ENCODE assay signal across 13 cellular contexts in the genomic region with DNA sequence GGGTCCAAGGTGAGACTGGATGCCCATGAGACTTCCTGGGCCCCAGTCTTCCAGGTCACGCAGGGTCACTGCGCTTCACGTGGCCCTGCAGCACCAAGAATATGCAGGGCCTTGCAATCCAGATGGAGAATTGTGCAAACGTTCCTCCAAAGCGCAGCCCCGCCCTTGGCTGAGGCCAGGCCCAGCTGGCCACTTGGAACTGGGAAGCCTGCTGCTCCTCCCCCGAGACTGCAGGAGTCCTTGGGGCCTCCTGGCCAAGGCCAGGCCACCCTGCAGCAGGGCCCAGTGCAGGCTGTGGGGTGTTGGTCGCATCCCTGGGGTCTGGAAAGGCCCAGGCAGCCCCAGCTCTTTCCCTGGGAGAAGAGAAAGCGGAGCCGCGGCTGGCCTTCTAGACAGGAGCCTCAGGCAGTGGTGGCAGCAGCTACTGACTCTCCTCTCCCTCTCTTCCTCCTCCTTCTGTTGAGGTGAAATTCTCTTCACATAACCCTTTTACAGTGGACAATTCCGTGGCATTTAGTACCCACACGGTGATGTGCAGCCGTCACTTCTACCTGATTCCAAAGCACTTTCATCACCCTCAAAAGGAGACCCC.
A peak's percentile ranks its signal among the peaks of the same experiment; 100 is the strongest.
DNase-seq lines count a peak whose midpoint lies in the region; ATAC-seq and TF ChIP-seq lines count a peak whose summit lies in the region.
"Had no signal": no experiment of that assay in that cellular context is flagged by ENCODE, and none has a peak within 500 bp of the region (broad histone marks: within the 10 kb centered on the region; RNA-seq: fewer than 3 reads in every experiment).

No MANE protein-coding gene starts in this region.

- DNase-seq in MCF 10A (ENCODE audit: unreplicated experiment) (peak; percentile 91), breast epithelium (ENCODE audit: low spot score in 2 of 2) (no peak), epithelial cell of esophagus (ENCODE audit: low read depth) (peak; percentile 26), lung (ENCODE audit: low spot score) (peak; percentile 79), vagina (ENCODE audit: extremely low spot score in 2 of 2) (no peak), HPDE6-E6E7 (ENCODE audit: extremely low spot score) (no peak)
- DNase-seq in activated CD8-positive, alpha-beta memory T cell treated with anti-CD3 and anti-CD28 coated beads, Interleukin-2, amount 50 U/mL, for 4 hours, result no peak
- DNase-seq: activated CD8-positive, alpha-beta T cell treated with anti-CD3 and anti-CD28 coated beads for 36 hours; AML-193; PC-9 had no signal

- POLR2A ChIA-PET in MCF 10A (lab: Yijun Ruan, JAX), result interaction anchor here (0.6 to 2.0 kb wide), 6 partner anchors 9 to 232 kb away, joined by 3 to 9 read pairs (median 4); no protein-coding TSS in a partner anchor

- H3K27me3 ChIP-seq in breast epithelium (no peaks in the 10 kb centered on the region), lung (ENCODE audit: control insufficient read depth, insufficient read depth) (no peaks in the 10 kb centered on the region), vagina (no peaks in the 10 kb centered on the region)

- TF ChIP-seq POLR2A in breast epithelium (IDR thresholded peaks at IDR 0.05) (no peak), vagina (IDR thresholded peaks at IDR 0.05) (no peak)

- intact Hi-C loops in MCF 10A (cut with micrococcal nuclease), result no loop called here
- intact Hi-C loops in breast epithelium (cut with DNase I; ENCODE audit: low total_unique reads), result loop anchor here (10.0 kb wide), 1 partner anchor 1829 kb away; no protein-coding TSS in a partner anchor
- intact Hi-C loops in vagina (cut with DNase I), result no loop called here

- no peaks in the 10 kb centered on the region for H3K9me3 Mint-ChIP-seq in MCF 10A (ENCODE audit: unreplicated experiment)
- H3K9me3 Mint-ChIP-seq: activated CD8-positive, alpha-beta T cell treated with anti-CD3 and anti-CD28 coated beads for 36 hours had no signal

- H3K36me3 Mint-ChIP-seq in MCF 10A (ENCODE audit: insufficient read depth, unreplicated experiment), result no peaks in the 10 kb centered on the region

- ATAC-seq in lung (ENCODE audit: insufficient read depth, low FRiP score) (peak; percentile 77), HG03097 (IDR thresholded peaks at IDR 0.05; ENCODE audit: low FRiP score, unreplicated experiment) (no peak)
- ATAC-seq: activated CD8-positive, alpha-beta T cell treated with anti-CD3 and anti-CD28 coated beads for 36 hours; HCT116 had no signal

- peaks cover 0 to 4% of the 10 kb centered on the region in 2 donors for H3K4me1 ChIP-seq in breast epithelium
- H3K4me1 ChIP-seq in lung (ENCODE audit: control insufficient read depth in 2 of 2, insufficient read depth in 2 of 2, low read length in 2 of 2), result peaks cover 0 to 15% of the 10 kb centered on the region in 2 donors
- peaks cover 49% of the 10 kb centered on the region for H3K4me1 ChIP-seq in vagina

- H3K9me3 ChIP-seq in breast epithelium (no peaks in the 10 kb centered on the region), lung (ENCODE audit: control insufficient read depth in 2 of 2, insufficient read depth in 1 of 2, low read length in 1 of 2) (no peaks in the 10 kb centered on the region), vagina (no peaks in the 10 kb centered on the region)
- H3K9me3 ChIP-seq: thoracic aorta had no signal

- no peaks in the 10 kb centered on the region for H3K27me3 Mint-ChIP-seq in MCF 10A (ENCODE audit: insufficient read depth, unreplicated experiment)
- H3K27me3 Mint-ChIP-seq: activated CD8-positive, alpha-beta T cell treated with anti-CD3 and anti-CD28 coated beads for 36 hours had no signal

- H3K4me3 ChIP-seq in breast epithelium (no peak overlapping the region), epithelial cell of esophagus (ENCODE audit: low read length) (no peak overlapping the region), lung (no peak overlapping the region), vagina (no peak overlapping the region)
- H3K4me3 ChIP-seq: PC-9, thoracic aorta had no signal

- no peaks in the 10 kb centered on the region for H3K36me3 ChIP-seq in breast epithelium
- no peaks in the 10 kb centered on the region for H3K36me3 ChIP-seq in lung (ENCODE audit: control insufficient read depth in 2 of 2, insufficient read depth in 2 of 2, low read length in 2 of 2)
- H3K36me3 ChIP-seq in vagina, result no peaks in the 10 kb centered on the region
- H3K36me3 ChIP-seq: thoracic aorta had no signal

- H3K4me3 Mint-ChIP-seq in MCF 10A (ENCODE audit: unreplicated experiment), result no peak overlapping the region
- H3K4me3 Mint-ChIP-seq: activated CD8-positive, alpha-beta T cell treated with anti-CD3 and anti-CD28 coated beads for 36 hours had no signal

- peak overlapping the region in 1 of 2 donors; percentile 22 for H3K27ac ChIP-seq in breast epithelium
- peak overlapping the region in 1 of 2 donors; percentile 60 for H3K27ac ChIP-seq in lung (ENCODE audit: low read depth in 1 of 2, low read length in 1 of 2)
- H3K27ac ChIP-seq in vagina, result peak overlapping the region; percentile 58
- H3K27ac ChIP-seq: PC-9, thoracic aorta had no signal

- H3K4me1 Mint-ChIP-seq in MCF 10A (ENCODE audit: insufficient read depth, unreplicated experiment), result peaks cover 9% of the 10 kb centered on the region

- CTCF ChIA-PET in MCF 10A (lab: Yijun Ruan, JAX), result interaction anchor here (0.7 to 2.8 kb wide), 7 partner anchors 13 to 107 kb away, joined by 3 to 17 read pairs (median 6); no protein-coding TSS in a partner anchor

- BruUV-seq in MCF 10A (replicated peaks; lab: Mats Ljungman, UMichigan), result no TSS peak

- WGBS in lung, 2 donors, result 53 to 68% methylated on average over 14 of the region's 14 CpGs

- H3K27ac Mint-ChIP-seq in MCF 10A (ENCODE audit: low read depth, unreplicated experiment), result peak overlapping the region; percentile 27
- H3K27ac Mint-ChIP-seq: activated CD8-positive, alpha-beta T cell treated with anti-CD3 and anti-CD28 coated beads for 36 hours had no signal

- TF ChIP-seq CTCF in MCF 10A (IDR thresholded peaks at IDR 0.05; ENCODE audit: unreplicated experiment), result no peak
- TF ChIP-seq CTCF in breast epithelium (IDR thresholded peaks at IDR 0.05), result no peak
- no peak for TF ChIP-seq CTCF in epithelial cell of esophagus (IDR thresholded peaks at IDR 0.05; ENCODE audit: insufficient read depth, low read depth, low read length, missing control alignments)
- no peak for TF ChIP-seq CTCF in lung (IDR thresholded peaks at IDR 0.05; ENCODE audit: control extremely low read depth, extremely low read depth)
- TF ChIP-seq CTCF in vagina (IDR thresholded peaks at IDR 0.05), result no peak

Comparison
In these comparisons a context has a peak if more than half of its experiments do, and no peak if none do; other contexts are left out.
1. DNase-seq: peak in MCF 10A (single experiment), epithelial cell of esophagus (single experiment) and lung (single experiment); none in breast epithelium (0 of 2), vagina (0 of 2), activated CD8-positive, alpha-beta memory T cell treated with anti-CD3 and anti-CD28 coated beads, Interleukin-2, amount 50 U/mL, for 4 hours (single experiment) and HPDE6-E6E7 (single experiment).